ENCODE assay signal across 9 cellular contexts in genomic region chr3:134205426-134205825, GRCh38.
"Had no signal": no experiment of that assay in that cellular context is flagged by ENCODE, and none has a peak within 500 bp of the region (broad histone marks: within the 10 kb centered on the region; RNA-seq: fewer than 3 reads in every experiment).

No MANE protein-coding gene starts in this region.

- DNase-seq: GM23248, GOT3, H7, HFFc6 had no signal

- H3K9me3 ChIP-seq: HAP-1 had no signal

- H3K9ac ChIP-seq: GM23248 had no signal

- H3K27ac Mint-ChIP-seq: HFFc6, IgD-negative memory B cell had no signal

- ATAC-seq: HCT116, HepG2 had no signal

- H2AFZ ChIP-seq: GM23248 had no signal

- H3K4me1 ChIP-seq: HAP-1 had no signal

- H3K4me1 Mint-ChIP-seq: IgD-negative memory B cell had no signal

- H3K9me3 Mint-ChIP-seq: HFFc6 had no signal

- H3K4me3 ChIP-seq: GM23248, HAP-1 had no signal

- H3K4me3 Mint-ChIP-seq: HFFc6, IgD-negative memory B cell had no signal

- H3K27ac ChIP-seq: GM23248, HL-60 had no signal

- H3K27me3 Mint-ChIP-seq: IgD-negative memory B cell had no signal
